Comparison of ENCODE assay signal across 19 cellular contexts in the genomic region with DNA sequence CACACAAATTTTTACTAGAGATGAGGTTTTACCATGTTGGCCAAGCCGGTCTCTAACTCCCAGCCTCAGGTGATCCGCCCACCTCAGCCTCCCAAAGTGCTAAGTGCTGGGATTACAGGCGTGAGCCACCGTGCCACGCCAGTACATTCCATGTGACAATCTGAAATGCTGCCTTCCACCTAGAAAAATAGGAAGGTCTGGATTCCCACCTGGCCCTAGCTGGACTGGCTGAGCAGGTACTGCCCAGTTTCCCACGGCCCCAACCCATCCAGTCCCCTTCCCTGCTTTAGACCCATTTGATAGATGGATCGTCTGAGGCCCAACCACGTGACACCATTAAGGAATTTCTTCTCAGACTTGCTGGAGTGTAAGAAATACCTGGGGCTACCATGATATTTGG. TPM values are rescaled to one million over a fixed set of nuclear protein-coding genes. Genes with fewer than 3 reads are reported as not detected.
DNase-seq lines count a peak whose midpoint lies in the region; ATAC-seq and TF ChIP-seq lines count a peak whose summit lies in the region.
"Had no signal": no experiment of that assay in that cellular context is flagged by ENCODE, and none has a peak within 500 bp of the region (broad histone marks: within the 10 kb centered on the region; RNA-seq: fewer than 3 reads in every experiment).

No MANE protein-coding gene starts in this region.

- no peaks in the 10 kb centered on the region for H3K9me2 ChIP-seq in OCI-LY1 (ENCODE audit: low read depth, low read length)

- WGBS in heart right ventricle, 2 donors, result 97% methylated on average over 8 of the region's 8 CpGs
- 94 to 98% (median 96%) methylated on average over 8 of the region's 8 CpGs for WGBS in spleen, 5 donors

- no peak overlapping the region for H3K4me3 ChIP-seq in heart right ventricle
- no peak overlapping the region for H3K4me3 ChIP-seq in OCI-LY1 (ENCODE audit: low read depth, low read length, poor library complexity, severe bottlenecking)
- H3K4me3 ChIP-seq in dorsolateral prefrontal cortex, result no peak overlapping the region
- H3K4me3 ChIP-seq in spleen, result no peak overlapping the region
- H3K4me3 ChIP-seq: A549, BLaER1 had no signal

- H3K27ac Mint-ChIP-seq in stimulated activated naive B cell treated with anti-CD40 and anti-IgM and Interleukin-4, amounts not matched to agents 10 μg/mL and 1 μg/mL and 100 μg/mL, for 72 hours, result peak overlapping the region; percentile 3
- H3K27ac Mint-ChIP-seq: CD8-positive, alpha-beta T cell had no signal

- H3K36me3 ChIP-seq in heart right ventricle, result peaks cover 0 to 41% (median 0%) of the 10 kb centered on the region in 9 donors
- H3K36me3 ChIP-seq in OCI-LY1 (ENCODE audit: insufficient read depth, low read length), result peaks cover 5% of the 10 kb centered on the region; the same call in 1 of the 2 replicates
- peaks cover 0 to 60% (median 8%) of the 10 kb centered on the region in 6 donors for H3K36me3 ChIP-seq in spleen

- no peak overlapping the region for H3K4me2 ChIP-seq in OCI-LY1 (ENCODE audit: low read length)
- H3K4me2 ChIP-seq: A549 had no signal

- H3K4me1 ChIP-seq in heart right ventricle (peaks cover 0 to 28% (median 14%) of the 10 kb centered on the region in 9 donors), OCI-LY1 (ENCODE audit: insufficient read depth, low read length, severe bottlenecking) (peaks cover 31% of the 10 kb centered on the region), spleen (peaks cover 8 to 52% (median 29%) of the 10 kb centered on the region in 6 donors)

- peaks cover 42 to 73% of the 10 kb centered on the region in 2 donors for H3K4me1 Mint-ChIP-seq in stimulated activated naive B cell treated with anti-CD40 and anti-IgM and Interleukin-4, amounts not matched to agents 10 μg/mL and 1 μg/mL and 100 μg/mL, for 72 hours

- H4K20me1 ChIP-seq in OCI-LY1 (ENCODE audit: insufficient read depth, low read length), result no peaks in the 10 kb centered on the region
- H4K20me1 ChIP-seq: BLaER1 had no signal

- H3F3A ChIP-seq in OCI-LY1 (ENCODE audit: insufficient read depth, low read length), result no peaks in the 10 kb centered on the region

- no peak overlapping the region for H2AFZ ChIP-seq in OCI-LY1 (ENCODE audit: low read length)

- H3K27me3 ChIP-seq in heart right ventricle (no peaks in the 10 kb centered on the region), OCI-LY1 (ENCODE audit: insufficient read depth, low read length) (no peaks in the 10 kb centered on the region), dorsolateral prefrontal cortex (no peaks in the 10 kb centered on the region), spleen (replicated peaks in 1 of 7) (no peaks in the 10 kb centered on the region)
- H3K27me3 ChIP-seq: BLaER1 had no signal

- no peak overlapping the region for H3K27ac ChIP-seq in heart right ventricle
- H3K27ac ChIP-seq in OCI-LY1 (ENCODE audit: low read depth, low read length, poor library complexity, severe bottlenecking), result peak overlapping the region; percentile 85
- peak overlapping the region in 44 of 59 donors; percentile 62 to 93 (median 88) for H3K27ac ChIP-seq in dorsolateral prefrontal cortex
- H3K27ac ChIP-seq in spleen, result peak overlapping the region in 1 of 8 donors; percentile 7
- H3K27ac ChIP-seq: 22Rv1, A549 had no signal

- no peaks in the 10 kb centered on the region for H3K27me3 Mint-ChIP-seq in stimulated activated naive B cell treated with anti-CD40 and anti-IgM and Interleukin-4, amounts not matched to agents 10 μg/mL and 1 μg/mL and 100 μg/mL, for 72 hours

- no peak overlapping the region for H3K9ac ChIP-seq in OCI-LY1 (ENCODE audit: low read length)

- H3K79me2 ChIP-seq in OCI-LY1 (ENCODE audit: insufficient read depth, low read length), result no peaks in the 10 kb centered on the region

- H3K9me3 Mint-ChIP-seq in stimulated activated naive B cell treated with anti-CD40 and anti-IgM and Interleukin-4, amounts not matched to agents 10 μg/mL and 1 μg/mL and 100 μg/mL, for 72 hours, result no peaks in the 10 kb centered on the region
- H3K9me3 Mint-ChIP-seq: CD8-positive, alpha-beta T cell had no signal

- ATAC-seq in Right ventricle myocardium superior (ENCODE audit: poor library complexity), result no peak
- ATAC-seq in heart right ventricle, result no peak
- no peak for ATAC-seq in stimulated activated naive B cell treated with anti-CD40 and anti-IgM and Interleukin-4, amounts not matched to agents 10 μg/mL and 1 μg/mL and 100 μg/mL, for 72 hours (replicated peaks)
- ATAC-seq: CD8-positive, alpha-beta T cell had no signal

- DNase-seq in Right ventricle myocardium superior (peak; percentile 8), heart right ventricle (no peak), dorsolateral prefrontal cortex (no peak), NCI-H2081 treated with DMSO at 0.1 percent for 48 hours (lab: John Stamatoyannopoulos, UW) (no peak), NCI-H1105 treated with DMSO at 0.1 percent for 48 hours (lab: John Stamatoyannopoulos, UW) (no peak), spleen (no peak)
- DNase-seq in stimulated activated naive B cell treated with anti-CD40 and anti-IgM and Interleukin-4, amounts not matched to agents 10 μg/mL and 1 μg/mL and 100 μg/mL, for 72 hours, result no peak
- DNase-seq: AML-193; Calu3; CD8-positive, alpha-beta T cell; DMS79 treated with DMSO at 0.1 percent for 48 hours; GF-D8; GOT3; H7 had no signal

- no peak for TF ChIP-seq POLR2A in spleen (IDR thresholded peaks at IDR 0.05)

- H3K9me3 ChIP-seq in heart right ventricle, result no peaks in the 10 kb centered on the region
- H3K9me3 ChIP-seq in OCI-LY1 (ENCODE audit: low read length), result no peaks in the 10 kb centered on the region
- no peaks in the 10 kb centered on the region for H3K9me3 ChIP-seq in spleen
- H3K9me3 ChIP-seq: A549, BLaER1 had no signal

- intact Hi-C loops in Right ventricle myocardium superior (cut with DNase I) (no loop called here), heart right ventricle (cut with DNase I) (no loop called here), dorsolateral prefrontal cortex (cut with DNase I) (no loop called here), spleen (cut with DNase I; ENCODE audit: low total_unique reads) (no loop called here)

- H3K4me3 Mint-ChIP-seq in stimulated activated naive B cell treated with anti-CD40 and anti-IgM and Interleukin-4, amounts not matched to agents 10 μg/mL and 1 μg/mL and 100 μg/mL, for 72 hours, result no peak overlapping the region
- H3K4me3 Mint-ChIP-seq: CD14-positive monocyte; CD8-positive, alpha-beta T cell had no signal

- peaks cover 51 to 57% of the 10 kb centered on the region in 2 donors for H3K36me3 Mint-ChIP-seq in stimulated activated naive B cell treated with anti-CD40 and anti-IgM and Interleukin-4, amounts not matched to agents 10 μg/mL and 1 μg/mL and 100 μg/mL, for 72 hours

- no peak for TF ChIP-seq CTCF in heart right ventricle (IDR thresholded peaks at IDR 0.05)
- no peak for TF ChIP-seq CTCF in OCI-LY1 (IDR thresholded peaks at IDR 0.05; ENCODE audit: low read length)
- TF ChIP-seq CTCF in dorsolateral prefrontal cortex (IDR thresholded peaks at IDR 0.05 in 54 of 56, conservative IDR thresholded peaks at IDR 0.05 in 2 of 56; ENCODE audit: low read depth in 1 of 56, partially characterized antibody in 56 of 56), result no peak
- no peak for TF ChIP-seq CTCF in spleen (IDR thresholded peaks at IDR 0.05 in 8 of 11, conservative IDR thresholded peaks at IDR 0.05 in 3 of 11)

RNA-seq across cellular contexts. Expression of a gene that starts 55.4 kb away (rescaled TPM):
- 10.3 TPM for total RNA-seq in Right ventricle myocardium superior
- 10 to 100 TPM in 9 of 10 donors, 1 to 10 TPM in 1; 10.0 to 18.4 (median 14.6) TPM for total RNA-seq in heart right ventricle
- polyA plus RNA-seq in heart right ventricle, result 1 to 10 TPM; 4.8 to 9.7 TPM
- 10 to 100 TPM; 32.1 to 60.8 (median 45.3) TPM for total RNA-seq in dorsolateral prefrontal cortex
- 10 to 100 TPM; 32.3 to 56.2 (median 46.5) TPM for total RNA-seq in spleen
- 10 to 100 TPM; 20.8 to 25.5 (median 24.5) TPM for polyA plus RNA-seq in spleen

Comparison
In these comparisons a context has a peak if more than half of its experiments do, and no peak if none do; other contexts are left out.
1. H3K27ac ChIP-seq: peak in OCI-LY1 (single experiment) and dorsolateral prefrontal cortex (44 of 59); none in heart right ventricle (0 of 10).